9 cellular contexts compared by ENCODE assay signal in genomic region chr16:14600164-14600563, GRCh38. TPM values are rescaled to one million over a fixed set of nuclear protein-coding genes. Genes with fewer than 3 reads are reported as not detected.
DNase-seq lines count a peak whose midpoint lies in the region; TF ChIP-seq lines count a peak whose summit lies in the region.
"Had no signal": no experiment of that assay in that cellular context is flagged by ENCODE, and none has a peak within 500 bp of the region (broad histone marks: within the 10 kb centered on the region; RNA-seq: fewer than 3 reads in every experiment).

No MANE protein-coding gene starts in this region.

- no peaks in the 10 kb centered on the region for H3K9me2 ChIP-seq in Loucy (replicated peaks; ENCODE audit: low read depth, low read length)

- H3F3A ChIP-seq in Loucy (ENCODE audit: low read depth) = no peaks in the 10 kb centered on the region

- no peak overlapping the region for H3K27ac Mint-ChIP-seq in progenitor cell of endocrine pancreas

- no peaks in the 10 kb centered on the region for H3K4me1 Mint-ChIP-seq in progenitor cell of endocrine pancreas (ENCODE audit: low read depth)

- no peaks in the 10 kb centered on the region for H3K4me1 ChIP-seq in Loucy (ENCODE audit: insufficient read depth, low read length, poor library complexity, severe bottlenecking)

- H2AFZ ChIP-seq in Loucy (ENCODE audit: low read length) = no peak overlapping the region

- H3K79me2 ChIP-seq in Loucy (ENCODE audit: insufficient read depth, low read length) = no peaks in the 10 kb centered on the region

- H3K27ac ChIP-seq in dorsolateral prefrontal cortex = no peak overlapping the region

- no peak overlapping the region for H3K4me2 ChIP-seq in Loucy (ENCODE audit: low read depth, low read length, poor library complexity, severe bottlenecking)

- no peaks in the 10 kb centered on the region for H3K9me3 Mint-ChIP-seq in progenitor cell of endocrine pancreas (ENCODE audit: low read depth)

- H4K20me1 ChIP-seq in Loucy (ENCODE audit: insufficient read depth, low read length, poor library complexity, severe bottlenecking) = no peaks in the 10 kb centered on the region

- peak; percentile 44 for TF ChIP-seq CTCF in Loucy (conservative IDR thresholded peaks at IDR 0.05; ENCODE audit: low read length)
- peak in 53 of 56 donors; percentile 21 to 62 (median 44) for TF ChIP-seq CTCF in dorsolateral prefrontal cortex (IDR thresholded peaks at IDR 0.05 in 54 of 56, conservative IDR thresholded peaks at IDR 0.05 in 2 of 56; ENCODE audit: low read depth in 1 of 56, partially characterized antibody in 56 of 56)
- TF ChIP-seq CTCF in progenitor cell of endocrine pancreas (IDR thresholded peaks at IDR 0.05; ENCODE audit: unreplicated experiment) = peak; percentile 62

- H3K9me3 ChIP-seq in Loucy (ENCODE audit: insufficient read depth, low read depth, low read length) = no peaks in the 10 kb centered on the region

- no peak overlapping the region for H3K4me3 Mint-ChIP-seq in progenitor cell of endocrine pancreas (ENCODE audit: low read depth)

- H3K9ac ChIP-seq in Loucy (ENCODE audit: low read depth, low read length, poor library complexity, severe bottlenecking) = no peak overlapping the region

- peak; percentile 3 for DNase-seq in G401 (ENCODE audit: low spot score)
- DNase-seq in dorsolateral prefrontal cortex = no peak
- DNase-seq in progenitor cell of endocrine pancreas (ENCODE audit: low spot score, unreplicated experiment) = no peak
- no peak for DNase-seq in activated gamma-delta T cell treated with Interleukin-2 at 50 U/mL for 16 hours
- DNase-seq in NCI-H526 treated with DMSO at 0.1 percent for 48 hours (lab: John Stamatoyannopoulos, UW) = no peak
- DNase-seq in NCI-H2196 (lab: John Stamatoyannopoulos, UW; ENCODE audit: unreplicated experiment) = no peak
- DNase-seq in posterior vena cava (ENCODE audit: low spot score) = no peak

- H3K36me3 Mint-ChIP-seq in progenitor cell of endocrine pancreas (ENCODE audit: insufficient read depth) = peaks cover 33% of the 10 kb centered on the region

- H3K27me3 Mint-ChIP-seq in progenitor cell of endocrine pancreas = no peaks in the 10 kb centered on the region

- H3K4me3 ChIP-seq in Loucy (ENCODE audit: low read length, poor library complexity, severe bottlenecking) (no peak overlapping the region), dorsolateral prefrontal cortex (no peak overlapping the region)
- H3K4me3 ChIP-seq: lung had no signal

- no peaks in the 10 kb centered on the region for H3K27me3 ChIP-seq in Loucy (ENCODE audit: insufficient read depth, low read length, poor library complexity, severe bottlenecking)
- no peaks in the 10 kb centered on the region for H3K27me3 ChIP-seq in dorsolateral prefrontal cortex

- peaks cover 8% of the 10 kb centered on the region; the same call in 1 of the 2 replicates for H3K36me3 ChIP-seq in Loucy (ENCODE audit: insufficient read depth, low read length)

- in situ Hi-C loops in G401 (cut with HindIII; ENCODE audit: low sequenced_read_pairs) = no loop called here

- intact Hi-C loops in dorsolateral prefrontal cortex (cut with DNase I) = no loop called here
- intact Hi-C loops in posterior vena cava (cut with DNase I) = no loop called here

RNA-seq across cellular contexts. Expression of gene PARN, which starts 29.9 kb away (rescaled TPM):
- total RNA-seq in G401 (2014; rRNA removed; shearing (Covaris generic)) = 27.2 and 36.2 TPM in 2 replicates
- total RNA-seq in dorsolateral prefrontal cortex (10 to 100 TPM; 20.5 to 58.1 (median 35.9) TPM), progenitor cell of endocrine pancreas (31.4 and 32.3 TPM in 2 replicates), posterior vena cava (10 to 100 TPM; 27.2 to 27.9 TPM)

RNA-seq across cellular contexts. Expression of gene BFAR, which starts 32.6 kb away (rescaled TPM):
- total RNA-seq in G401 (2014; rRNA removed; shearing (Covaris generic)) = 129 and 174 TPM in 2 replicates
- total RNA-seq in dorsolateral prefrontal cortex = 10 to 100 TPM; 26.5 to 50.2 (median 36.3) TPM
- total RNA-seq in progenitor cell of endocrine pancreas = 75.0 and 76.1 TPM in 2 replicates
- 10 to 100 TPM; 41.8 to 45.4 TPM for total RNA-seq in posterior vena cava
